In the genomic region with DNA sequence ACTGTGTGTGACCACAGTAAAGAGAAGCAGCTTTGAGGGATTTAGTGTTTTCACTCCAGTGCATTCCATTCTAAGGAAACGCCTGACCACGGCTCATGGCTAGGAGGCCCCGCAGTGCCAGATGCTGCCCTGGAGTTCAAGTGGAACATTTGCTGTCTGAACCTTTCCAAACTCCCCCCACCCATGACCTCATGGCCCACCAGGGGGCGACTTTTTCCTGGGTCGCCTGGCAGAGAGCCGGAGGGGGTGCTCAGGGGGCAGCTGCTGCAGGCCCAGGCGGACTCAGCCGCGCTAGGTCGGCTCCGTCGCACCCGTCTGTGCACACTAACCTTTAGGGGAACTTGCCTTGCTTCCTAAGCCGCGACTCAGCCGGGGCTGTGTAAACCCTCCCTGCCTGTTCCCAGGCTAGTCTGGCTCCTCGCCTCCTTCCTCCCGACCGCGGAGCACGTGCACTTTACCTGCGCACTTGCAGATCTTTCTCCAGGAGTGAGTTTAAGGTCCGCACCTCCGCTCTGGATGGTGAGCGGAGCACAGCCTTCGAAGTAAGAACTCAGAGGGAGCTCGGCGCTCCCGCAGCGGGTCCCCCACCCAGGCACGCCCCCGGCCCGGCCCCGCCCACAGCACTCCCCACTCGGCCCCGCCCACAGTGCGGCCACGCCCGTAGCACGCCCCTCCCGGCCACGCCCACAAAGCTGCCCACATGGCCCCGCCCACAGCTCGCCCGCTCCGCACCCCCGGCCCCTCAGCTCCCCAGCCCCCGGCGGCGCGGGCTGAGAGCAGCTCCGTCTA, we compare ENCODE assay signal across 8 cellular contexts. TPM values are rescaled to one million over a fixed set of nuclear protein-coding genes. Genes with fewer than 3 reads are reported as not detected.
A peak's percentile ranks its signal among the peaks of the same experiment; 100 is the strongest.
DNase-seq lines count a peak whose midpoint lies in the region; TF ChIP-seq lines count a peak whose summit lies in the region.

TSS of gene OCA2 (minus strand) at position 550 of the 789 bp plus-strand sequence. CDS start 17,441 bp downstream, outside the sequence.

- H3K9me3 ChIP-seq in esophagus muscularis mucosa = no peaks in the 10 kb centered on the region

- H3K4me1 ChIP-seq in esophagus muscularis mucosa = peaks cover 26 to 51% (median 46%) of the 10 kb centered on the region in 4 donors
- peaks cover 3% of the 10 kb centered on the region for H3K4me1 ChIP-seq in urinary bladder (ENCODE audit: insufficient read depth)

- H3K27ac ChIP-seq in esophagus muscularis mucosa (replicated peaks in 1 of 4) (peak within 1 kb of the TSS in 1 of 4 donors; percentile 17), urinary bladder (ENCODE audit: low read depth) (no peak within 1 kb of the TSS)

- peak within 1 kb of the TSS; percentile 35 to 49 (median 40) for H3K4me3 ChIP-seq in esophagus muscularis mucosa
- H3K4me3 ChIP-seq in urinary bladder (ENCODE audit: low read depth, low read length) = peak within 1 kb of the TSS; percentile 17

- no peaks in the 10 kb centered on the region for H3K36me3 ChIP-seq in esophagus muscularis mucosa
- no peaks in the 10 kb centered on the region for H3K36me3 ChIP-seq in urinary bladder (ENCODE audit: insufficient read depth)

- DNase-seq in ELR (ENCODE audit: low read depth) = peak; percentile 36
- DNase-seq in NCI-H345 treated with DMSO at 0.1 percent for 48 hours (lab: John Stamatoyannopoulos, UW; ENCODE audit: unreplicated experiment) = peak; percentile 51
- peak; percentile 25 for DNase-seq in activated CD8-positive, alpha-beta memory T cell treated with anti-CD3 and anti-CD28 coated beads, Interleukin-2, amount 50 U/mL, for 24 hours (ENCODE audit: extremely low read depth)
- no peak for DNase-seq in esophagus muscularis mucosa (ENCODE audit: extremely low spot score)
- DNase-seq in neural crest cell (ENCODE audit: low read depth, low spot score) = peak; percentile 68
- no peak for DNase-seq in GM19238 (ENCODE audit: insufficient read length, low spot score)
- no peak for DNase-seq in NCI-H446 treated with DMSO at 0.1 percent for 48 hours (lab: John Stamatoyannopoulos, UW)

- 26% methylated on average over 18 of the region's 52 CpGs for WGBS in esophagus muscularis mucosa
- WGBS in urinary bladder = 7% methylated on average over 52 of the region's 52 CpGs

- TF ChIP-seq EP300 in esophagus muscularis mucosa (IDR thresholded peaks at IDR 0.05) = no peak

- TF ChIP-seq POLR2A in esophagus muscularis mucosa (IDR thresholded peaks at IDR 0.05; ENCODE audit: low read depth) = no peak

- intact Hi-C loops in esophagus muscularis mucosa (cut with DNase I) = no loop called here

- peaks cover 40% of the 10 kb centered on the region for H3K4me1 Mint-ChIP-seq in neural crest cell

- H3K9me3 Mint-ChIP-seq in neural crest cell = no peaks in the 10 kb centered on the region

- no peaks in the 10 kb centered on the region for H3K36me3 Mint-ChIP-seq in neural crest cell (ENCODE audit: low read depth)

- H3K4me3 Mint-ChIP-seq in neural crest cell = peak within 1 kb of the TSS; percentile 65

- H3K27me3 ChIP-seq in esophagus muscularis mucosa = peaks cover 7 to 87% (median 28%) of the 10 kb centered on the region in 4 donors

- H3K27ac Mint-ChIP-seq in neural crest cell (ENCODE audit: unreplicated experiment) = no peak within 1 kb of the TSS

- H3K27me3 Mint-ChIP-seq in neural crest cell (ENCODE audit: low read depth) = peaks cover 82% of the 10 kb centered on the region

- TF ChIP-seq CTCF in esophagus muscularis mucosa (IDR thresholded peaks at IDR 0.05) (no peak), neural crest cell (conservative IDR thresholded peaks at IDR 0.05) (peak; percentile 61)

RNA-seq across cellular contexts. Expression of gene OCA2, which starts in this region (rescaled TPM):
- total RNA-seq in esophagus muscularis mucosa = 1 to 10 TPM in 1 of 4 donors, under 1 TPM in 3; 0.17 to 1.2 (median 0.24) TPM
- 0.11 and 0.19 TPM in 2 replicates for total RNA-seq in neural crest cell
- 3.0 TPM for total RNA-seq in urinary bladder
- polyA plus RNA-seq in urinary bladder = 0.30 TPM

Comparison
In these comparisons a context has a peak if more than half of its experiments do, and no peak if none do; other contexts are left out.
1. Peak in DNase-seq in neural crest cell; RNA of the gene not detected or under 1 TPM.
2. DNase-seq: peak in ELR (single experiment), NCI-H345 treated with DMSO at 0.1 percent for 48 hours (single experiment) and activated CD8-positive, alpha-beta memory T cell treated with anti-CD3 and anti-CD28 coated beads, Interleukin-2, amount 50 U/mL, for 24 hours (single experiment); none in esophagus muscularis mucosa (single experiment), GM19238 (single experiment) and NCI-H446 treated with DMSO at 0.1 percent for 48 hours (single experiment).